Comparison of ENCODE assay signal across 9 cellular contexts in the genomic region with DNA sequence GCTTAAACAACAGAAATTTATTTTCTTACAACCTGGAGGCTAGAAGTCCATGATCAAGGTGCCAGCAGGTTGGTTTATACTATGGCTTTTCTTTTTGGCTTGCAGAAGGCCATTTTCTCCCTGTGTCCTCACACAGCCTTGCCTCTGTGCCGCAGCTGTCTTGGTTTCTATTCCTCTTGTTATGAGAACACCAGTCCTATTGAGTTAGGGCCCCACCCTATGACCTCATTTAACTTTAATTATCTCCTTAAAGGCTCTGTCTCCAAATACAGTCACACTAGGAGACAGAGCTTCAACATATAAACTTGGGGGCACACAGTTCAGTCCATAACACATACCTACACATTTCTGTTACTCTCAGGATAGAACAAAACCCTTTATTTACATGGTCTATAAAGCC. TPM values are rescaled to one million over a fixed set of nuclear protein-coding genes. Genes with fewer than 3 reads are reported as not detected.
DNase-seq lines count a peak whose midpoint lies in the region; ATAC-seq and TF ChIP-seq lines count a peak whose summit lies in the region.
"Had no signal": no experiment of that assay in that cellular context is flagged by ENCODE, and none has a peak within 500 bp of the region (broad histone marks: within the 10 kb centered on the region; RNA-seq: fewer than 3 reads in every experiment).

No MANE protein-coding gene starts in this region.

- H3K4me2 ChIP-seq in skeletal muscle satellite cell (ENCODE audit: low read length) = peak overlapping the region; percentile 33

- DNase-seq in WERI-Rb-1 (peak; percentile 2), HAP-1 (ENCODE audit: low spot score in 2 of 2) (no peak), NCI-H1092 (lab: John Stamatoyannopoulos, UW) (no peak), HK-2 (ENCODE audit: unreplicated experiment) (no peak)
- DNase-seq in NK-92 treated with Interleukin-12 subunit alpha and Interleukin-12 subunit beta, amount 100 ng/mL, for 24 hours (lab: John Stamatoyannopoulos, UW) = no peak
- DNase-seq: GOT3 had no signal

- H3K4me1 ChIP-seq in skeletal muscle satellite cell (ENCODE audit: control insufficient read depth, insufficient read depth, low read length) (peaks cover 42% of the 10 kb centered on the region), HAP-1 (no peaks in the 10 kb centered on the region)

- H3K27me3 ChIP-seq in WERI-Rb-1 (ENCODE audit: insufficient read depth, low read depth, severe bottlenecking) = no peaks in the 10 kb centered on the region
- H3K27me3 ChIP-seq in skeletal muscle satellite cell (ENCODE audit: control insufficient read depth, insufficient read depth, low read length) = no peaks in the 10 kb centered on the region
- H3K27me3 ChIP-seq in HAP-1 (ENCODE audit: low read depth) = peaks cover 7% of the 10 kb centered on the region; the same call in 1 of the 2 replicates

- H3K27ac ChIP-seq in WERI-Rb-1 = no peak overlapping the region

- no peaks in the 10 kb centered on the region for H3K9me3 ChIP-seq in WERI-Rb-1 (ENCODE audit: severe bottlenecking)
- H3K9me3 ChIP-seq in skeletal muscle satellite cell (replicated peaks; ENCODE audit: low read length) = no peaks in the 10 kb centered on the region
- no peaks in the 10 kb centered on the region for H3K9me3 ChIP-seq in HAP-1

- in situ Hi-C loops in HAP-1 (cut with MboI; ENCODE audit: low sequenced_read_pairs) = no loop called here

- no peak for TF ChIP-seq CTCF in WERI-Rb-1 (IDR thresholded peaks at IDR 0.05; ENCODE audit: low read depth, low read length)

- ATAC-seq in GM19372 (IDR thresholded peaks at IDR 0.05; ENCODE audit: low read depth, unreplicated experiment) (peak; percentile 63), HG03039 (IDR thresholded peaks at IDR 0.05; ENCODE audit: unreplicated experiment) (peak; percentile 59)

- H3K4me3 ChIP-seq in WERI-Rb-1 (ENCODE audit: low read depth, low read length) = no peak overlapping the region
- no peak overlapping the region for H3K4me3 ChIP-seq in skeletal muscle satellite cell (ENCODE audit: low read length)
- no peak overlapping the region for H3K4me3 ChIP-seq in HAP-1

- peak overlapping the region; percentile 26 for H3K9ac ChIP-seq in skeletal muscle satellite cell (ENCODE audit: low read depth, low read length)

- H3K36me3 ChIP-seq in WERI-Rb-1 (no peaks in the 10 kb centered on the region), skeletal muscle satellite cell (ENCODE audit: insufficient read depth, low read length) (no peaks in the 10 kb centered on the region), HAP-1 (replicated peaks) (no peaks in the 10 kb centered on the region)

RNA-seq across cellular contexts. Expression of a gene that starts 17.3 kb away (rescaled TPM):
- total RNA-seq in skeletal muscle satellite cell (2012; rRNA removed) = 55.0 and 60.3 TPM in 2 replicates
